Comparison of ENCODE assay signal across 8 cellular contexts in the genomic region with DNA sequence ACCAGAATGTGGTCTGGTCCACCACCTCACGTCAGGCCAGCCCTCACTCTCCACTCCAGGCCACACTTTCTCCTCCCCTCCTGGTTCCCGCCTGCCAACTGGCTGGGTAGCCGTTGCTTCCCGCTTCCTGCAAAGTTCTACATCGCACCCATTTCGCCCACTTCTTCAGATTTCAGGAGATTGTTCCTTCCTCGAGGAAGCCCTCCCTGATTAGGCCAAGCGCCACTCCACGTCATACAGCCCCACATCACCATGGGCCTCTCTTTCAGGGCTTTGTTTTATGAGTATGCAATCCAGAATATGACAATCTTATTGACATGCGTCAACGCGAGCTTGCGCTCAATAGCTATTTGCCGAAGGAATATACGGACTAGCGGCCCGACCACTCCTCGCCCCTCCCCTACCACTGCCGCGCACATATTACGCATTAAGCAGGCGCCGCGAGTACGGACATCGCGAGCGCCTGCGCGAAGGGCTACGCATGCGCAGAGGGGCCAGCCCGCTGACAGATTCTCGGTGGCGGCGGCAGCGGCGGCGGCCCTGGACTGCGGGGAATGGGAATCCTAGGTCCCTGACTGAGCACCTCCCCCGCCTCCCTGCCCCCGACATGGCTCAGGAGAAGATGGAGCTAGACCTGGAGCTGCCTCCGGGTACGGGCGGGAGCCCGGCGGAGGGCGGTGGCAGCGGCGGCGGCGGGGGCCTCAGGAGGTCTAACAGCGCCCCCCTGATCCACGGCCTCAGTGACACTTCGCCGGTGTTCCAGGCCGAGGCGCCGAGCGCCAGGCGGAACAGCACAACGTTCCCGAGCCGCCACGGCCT.
DNase-seq lines count a peak whose midpoint lies in the region; TF ChIP-seq lines count a peak whose summit lies in the region.

No MANE protein-coding gene starts in this region.

- peak overlapping the region; percentile 91 for H3K9ac ChIP-seq in ES-I3 (ENCODE audit: low read depth, low read length)
- H3K9ac ChIP-seq in stomach smooth muscle (ENCODE audit: low read length in 2 of 2) = peak overlapping the region; percentile 96 to 99

- peak overlapping the region; percentile 78 for H3K4me3 ChIP-seq in LNCaP clone FGC (ENCODE audit: low read depth, low read length)
- H3K4me3 ChIP-seq in foreskin fibroblast (ENCODE audit: low read depth in 1 of 2, low read length in 2 of 2) = peak overlapping the region; percentile 69 to 77
- H3K4me3 ChIP-seq in stomach smooth muscle (ENCODE audit: low read length in 2 of 2) = peak overlapping the region; percentile 88 to 99

- TF ChIP-seq CTCF in LNCaP clone FGC (IDR thresholded peaks at IDR 0.05; ENCODE audit: control insufficient read depth, extremely low read depth, insufficient read depth) (peak; percentile 47), foreskin fibroblast (IDR thresholded peaks at IDR 0.05; ENCODE audit: low read depth, low read length) (peak; percentile 26), neural crest cell (conservative IDR thresholded peaks at IDR 0.05) (peak; percentile 49)

- H3K4me3 Mint-ChIP-seq in neural crest cell = no peak overlapping the region

- H3K9me3 ChIP-seq in ES-I3 (ENCODE audit: control insufficient read depth, insufficient read depth, low read length) = no peaks in the 10 kb centered on the region
- no peaks in the 10 kb centered on the region for H3K9me3 ChIP-seq in stomach smooth muscle (ENCODE audit: control insufficient read depth in 2 of 2, low read length in 2 of 2)

- H3K27ac Mint-ChIP-seq in neural crest cell (ENCODE audit: unreplicated experiment) = no peak overlapping the region

- H3K27ac ChIP-seq in stomach smooth muscle (ENCODE audit: low read length) = peak overlapping the region; percentile 87

- peak; percentile 91 for DNase-seq in H4 (ENCODE audit: low spot score)
- peak; percentile 82 for DNase-seq in LNCaP clone FGC (ENCODE audit: low read depth)
- peak; percentile 93 for DNase-seq in RPMI8226
- DNase-seq in activated effector memory CD4-positive, alpha-beta T cell treated with Interleukin-2 at 50 U/mL for 16 hours = peak; percentile 88
- peak; percentile 93 to 98 for DNase-seq in foreskin fibroblast
- peak; percentile 91 for DNase-seq in neural crest cell (ENCODE audit: low read depth, low spot score)

- peaks cover 9% of the 10 kb centered on the region for H3K27me3 Mint-ChIP-seq in neural crest cell (ENCODE audit: low read depth)

- H3K4me1 Mint-ChIP-seq in neural crest cell = peaks cover 6% of the 10 kb centered on the region

- H3K9me3 Mint-ChIP-seq in neural crest cell = no peaks in the 10 kb centered on the region

- peaks cover 16% of the 10 kb centered on the region; the same call in 1 of the 2 replicates for H3K4me1 ChIP-seq in ES-I3 (ENCODE audit: insufficient read depth, low read length)
- H3K4me1 ChIP-seq in stomach smooth muscle (ENCODE audit: control insufficient read depth, insufficient read depth, low read length) = peaks cover 13% of the 10 kb centered on the region

- no peaks in the 10 kb centered on the region for H3K27me3 ChIP-seq in stomach smooth muscle (ENCODE audit: control insufficient read depth in 1 of 2, insufficient read depth in 2 of 2, low read length in 2 of 2)

- H3K36me3 ChIP-seq in ES-I3 (ENCODE audit: insufficient read depth, low read length) (no peaks in the 10 kb centered on the region; the same call in 1 of the 2 replicates), stomach smooth muscle (ENCODE audit: control insufficient read depth in 2 of 2, insufficient read depth in 2 of 2, low read length in 2 of 2) (no peaks in the 10 kb centered on the region)

- no peaks in the 10 kb centered on the region for H3K36me3 Mint-ChIP-seq in neural crest cell (ENCODE audit: low read depth)

Comparison
In these comparisons a context has a peak if more than half of its experiments do, and no peak if none do; other contexts are left out.
1. Peak in every context shown above with its lines: DNase-seq, H3K4me3 ChIP-seq and H3K27ac ChIP-seq.